In the genomic region with DNA sequence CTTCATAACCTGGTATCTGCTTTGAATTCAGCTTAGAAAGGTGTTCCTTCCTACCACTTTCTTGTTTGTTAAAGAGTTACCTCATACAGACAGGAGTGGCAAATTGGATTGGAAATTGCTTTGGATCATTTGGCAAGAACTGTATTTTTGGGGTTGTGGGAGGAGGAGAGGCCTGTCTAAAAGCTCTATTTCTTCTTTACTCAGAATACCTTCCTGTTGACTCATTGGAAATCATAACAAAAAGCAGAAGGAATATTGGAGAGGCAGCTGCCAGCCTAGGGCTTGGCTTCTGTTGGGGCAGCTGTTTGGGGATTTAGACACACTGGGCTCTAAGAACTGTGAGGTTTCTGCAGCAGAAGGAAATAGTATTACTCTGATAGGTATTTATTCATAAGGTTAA, we compare ENCODE assay signal across 8 cellular contexts. TPM values are rescaled to one million over a fixed set of nuclear protein-coding genes. Genes with fewer than 3 reads are reported as not detected.
DNase-seq lines count a peak whose midpoint lies in the region; ATAC-seq and TF ChIP-seq lines count a peak whose summit lies in the region.

No MANE protein-coding gene starts in this region.

- H3F3A ChIP-seq in PC-9 (ENCODE audit: insufficient read depth, low read depth), result peaks cover 50% of the 10 kb centered on the region

- peaks cover 93% of the 10 kb centered on the region for H3K79me2 ChIP-seq in PC-9 (ENCODE audit: low read depth)

- peak overlapping the region; percentile 88 for H3K27ac ChIP-seq in PC-9

- peak overlapping the region; percentile 79 for H3K4me3 Mint-ChIP-seq in activated CD4-positive, alpha-beta T cell treated with anti-CD3 and anti-CD28 coated beads, Interleukin-2, amount 10 ng/mL, durations not matched to agents 24 days and 14 days
- peak overlapping the region; percentile 70 for H3K4me3 Mint-ChIP-seq in dendritic cell treated with granulocyte-macrophage colony-stimulating factor and Interleukin-4, amounts not matched to agents 40 ng/mL and 50 ng/mL, for 4 days

- no TSS peak for BruUV-seq in PC-9 (replicated peaks; lab: Mats Ljungman, UMichigan)

- H3K9me3 ChIP-seq in PC-9 (ENCODE audit: insufficient read depth, low read depth), result no peaks in the 10 kb centered on the region
- no peaks in the 10 kb centered on the region for H3K9me3 ChIP-seq in mucosa of descending colon

- peaks cover 8% of the 10 kb centered on the region; the same call in 1 of the 2 replicates for H4K20me1 ChIP-seq in PC-9 (ENCODE audit: insufficient read depth)

- CTCF ChIA-PET in PC-9 (lab: Charles Lee), result no interaction called here

- H3K36me3 ChIP-seq in PC-9 (ENCODE audit: low read depth) (peaks cover 5% of the 10 kb centered on the region; the same call in 1 of the 2 replicates), mucosa of descending colon (ENCODE audit: low read depth) (no peaks in the 10 kb centered on the region)

- H3K27me3 ChIP-seq in PC-9 (ENCODE audit: insufficient read depth, low read depth), result no peaks in the 10 kb centered on the region

- no peak overlapping the region for H2AFZ ChIP-seq in PC-9

- H3K4me1 ChIP-seq in PC-9 (replicated peaks; ENCODE audit: insufficient read depth), result peaks cover 73% of the 10 kb centered on the region
- peaks cover 71% of the 10 kb centered on the region for H3K4me1 ChIP-seq in mucosa of descending colon (ENCODE audit: low read depth)

- DNase-seq in activated CD4-positive, alpha-beta T cell treated with anti-CD3 and anti-CD28 coated beads, Interleukin-2, amount 10 ng/mL, durations not matched to agents 24 days and 14 days, result no peak
- DNase-seq in activated CD4-positive, alpha-beta T cell treated with anti-CD3 and anti-CD28 coated beads, Interleukin-2, amount 50 U/mL, for 1 hour, result no peak
- peak; percentile 57 to 91 for DNase-seq in PC-9
- peak in 1 of 3 donors; percentile 28 for DNase-seq in mucosa of descending colon
- DNase-seq in stimulated activated CD4-positive, alpha-beta T cell treated with anti-CD3 and anti-CD28 coated beads, Interleukin-4, amount 100 ng/mL, for 4 hours, result no peak

- H3K27ac Mint-ChIP-seq in activated CD4-positive, alpha-beta T cell treated with anti-CD3 and anti-CD28 coated beads, Interleukin-2, amount 10 ng/mL, durations not matched to agents 24 days and 14 days, result peak overlapping the region; percentile 97
- peak overlapping the region; percentile 96 for H3K27ac Mint-ChIP-seq in dendritic cell treated with granulocyte-macrophage colony-stimulating factor and Interleukin-4, amounts not matched to agents 40 ng/mL and 50 ng/mL, for 4 days

- intact Hi-C loops in activated CD4-positive, alpha-beta T cell treated with anti-CD3 and anti-CD28 coated beads, Interleukin-2, amount 10 ng/mL, durations not matched to agents 24 days and 14 days (cut with micrococcal nuclease), result loop anchor here (10.0 kb wide), 2 partner anchors 173 to 453 kb away; no protein-coding TSS in a partner anchor
- intact Hi-C loops in PC-9 (cut with micrococcal nuclease; ENCODE audit: unreplicated experiment), result loop anchor here (1.0 to 5.0 kb wide), 4 partner anchors 11 to 80 kb away; no protein-coding TSS in a partner anchor
- intact Hi-C loops in dendritic cell treated with granulocyte-macrophage colony-stimulating factor and Interleukin-4, amounts not matched to agents 40 ng/mL and 50 ng/mL, for 4 days (cut with micrococcal nuclease), result no loop called here
- intact Hi-C loops in mucosa of descending colon (cut with DNase I, micrococcal nuclease), result no loop called here

- TF ChIP-seq CTCF in PC-9 (conservative IDR thresholded peaks at IDR 0.05) (no peak), mucosa of descending colon (IDR thresholded peaks at IDR 0.05) (no peak)

- H3K9me2 ChIP-seq in PC-9 (ENCODE audit: insufficient read depth), result no peaks in the 10 kb centered on the region

- no peaks in the 10 kb centered on the region for H3K9me3 Mint-ChIP-seq in activated CD4-positive, alpha-beta T cell treated with anti-CD3 and anti-CD28 coated beads, Interleukin-2, amount 10 ng/mL, durations not matched to agents 24 days and 14 days
- H3K9me3 Mint-ChIP-seq in dendritic cell treated with granulocyte-macrophage colony-stimulating factor and Interleukin-4, amounts not matched to agents 40 ng/mL and 50 ng/mL, for 4 days, result no peaks in the 10 kb centered on the region

- H3K4me3 ChIP-seq in PC-9, result peak overlapping the region; percentile 35; the same call in 1 of the 2 replicates
- H3K4me3 ChIP-seq in mucosa of descending colon, result no peak overlapping the region

- peaks cover 16% of the 10 kb centered on the region for H3K36me3 Mint-ChIP-seq in activated CD4-positive, alpha-beta T cell treated with anti-CD3 and anti-CD28 coated beads, Interleukin-2, amount 10 ng/mL, durations not matched to agents 24 days and 14 days (ENCODE audit: low read depth)
- peaks cover 59% of the 10 kb centered on the region for H3K36me3 Mint-ChIP-seq in dendritic cell treated with granulocyte-macrophage colony-stimulating factor and Interleukin-4, amounts not matched to agents 40 ng/mL and 50 ng/mL, for 4 days (ENCODE audit: low read depth)

- POLR2A ChIA-PET in PC-9 (lab: Charles Lee; ENCODE audit: unreplicated experiment), result interaction anchor here (1.0 kb wide), 1 partner anchor 14 kb away, joined by 9 read pairs; a partner anchor contains a TSS

- H3K4me1 Mint-ChIP-seq in activated CD4-positive, alpha-beta T cell treated with anti-CD3 and anti-CD28 coated beads, Interleukin-2, amount 10 ng/mL, durations not matched to agents 24 days and 14 days, result peaks cover 58% of the 10 kb centered on the region
- H3K4me1 Mint-ChIP-seq in dendritic cell treated with granulocyte-macrophage colony-stimulating factor and Interleukin-4, amounts not matched to agents 40 ng/mL and 50 ng/mL, for 4 days (ENCODE audit: low read depth), result peaks cover 77% of the 10 kb centered on the region

- ATAC-seq in mucosa of descending colon, result peak; percentile 71
- no peak for ATAC-seq in HG03521 (IDR thresholded peaks at IDR 0.05; ENCODE audit: unreplicated experiment)
- ATAC-seq in HG02870 (IDR thresholded peaks at IDR 0.05; ENCODE audit: unreplicated experiment), result no peak

- no peaks in the 10 kb centered on the region for H3K27me3 Mint-ChIP-seq in activated CD4-positive, alpha-beta T cell treated with anti-CD3 and anti-CD28 coated beads, Interleukin-2, amount 10 ng/mL, durations not matched to agents 24 days and 14 days
- no peaks in the 10 kb centered on the region for H3K27me3 Mint-ChIP-seq in dendritic cell treated with granulocyte-macrophage colony-stimulating factor and Interleukin-4, amounts not matched to agents 40 ng/mL and 50 ng/mL, for 4 days

- H3K4me2 ChIP-seq in PC-9, result peak overlapping the region; percentile 79

RNA-seq across cellular contexts. Expression of a gene that starts 14.2 kb away (rescaled TPM):
- 154 and 160 TPM in 2 replicates for total RNA-seq in activated CD4-positive, alpha-beta T cell treated with anti-CD3 and anti-CD28 coated beads, Interleukin-2, amount 10 ng/mL, durations not matched to agents 24 days and 14 days
- total RNA-seq in PC-9 (2021), result 113 and 164 TPM in 2 replicates
- 100 to 1,000 TPM; 186 to 242 (median 206) TPM for total RNA-seq in mucosa of descending colon

RNA-seq across cellular contexts. Expression of a gene that starts 50.1 kb away (rescaled TPM):
- 1.2 and 2.3 TPM in 2 replicates for total RNA-seq in activated CD4-positive, alpha-beta T cell treated with anti-CD3 and anti-CD28 coated beads, Interleukin-2, amount 10 ng/mL, durations not matched to agents 24 days and 14 days
- total RNA-seq in PC-9 (2021) (6.2 and 6.3 TPM in 2 replicates), mucosa of descending colon (10 to 100 TPM; 11.8 to 17.8 (median 15.4) TPM)

Comparison
In these comparisons a context has a peak if more than half of its experiments do, and no peak if none do; other contexts are left out.
1. DNase-seq: peak in PC-9 (2 of 2); none in activated CD4-positive, alpha-beta T cell treated with anti-CD3 and anti-CD28 coated beads, Interleukin-2, amount 10 ng/mL, durations not matched to agents 24 days and 14 days (single experiment), activated CD4-positive, alpha-beta T cell treated with anti-CD3 and anti-CD28 coated beads, Interleukin-2, amount 50 U/mL, for 1 hour (single experiment) and stimulated activated CD4-positive, alpha-beta T cell treated with anti-CD3 and anti-CD28 coated beads, Interleukin-4, amount 100 ng/mL, for 4 hours (0 of 2).
2. intact Hi-C loops: an anchor here in activated CD4-positive, alpha-beta T cell treated with anti-CD3 and anti-CD28 coated beads, Interleukin-2, amount 10 ng/mL, durations not matched to agents 24 days and 14 days (10.0 kb wide) and PC-9 (1.0 to 5.0 kb wide); none called in dendritic cell treated with granulocyte-macrophage colony-stimulating factor and Interleukin-4, amounts not matched to agents 40 ng/mL and 50 ng/mL, for 4 days and mucosa of descending colon.